20 cellular contexts compared by ENCODE assay signal in genomic region chr2:10876394-10876793, GRCh38. TPM values are rescaled to one million over a fixed set of nuclear protein-coding genes. Genes with fewer than 3 reads are reported as not detected.
"Had no signal": no experiment of that assay in that cellular context is flagged by ENCODE, and none has a peak within 500 bp of the region (broad histone marks: within the 10 kb centered on the region; RNA-seq: fewer than 3 reads in every experiment).

No MANE protein-coding gene starts in this region.

- H3K27ac ChIP-seq: lower lobe of right lung, neutrophil, uterus had no signal

- FAIRE-seq: TTC549 had no signal

- ATAC-seq: activated CD4-positive, CD25-positive, alpha-beta regulatory T cell treated with anti-CD3 and anti-CD28 coated beads, Interleukin-2, amount 50 U/mL, for 24 hours; activated CD8-positive, alpha-beta memory T cell treated with anti-CD3 and anti-CD28 coated beads, Interleukin-2, amount 10 ng/mL, durations not matched to agents 7 days and 5 days; right cardiac atrium had no signal

- H3K4me3 ChIP-seq: lower lobe of right lung, uterus had no signal

- H3K27me3 ChIP-seq: uterus had no signal

- H3K4me3 Mint-ChIP-seq: activated CD8-positive, alpha-beta memory T cell treated with anti-CD3 and anti-CD28 coated beads, Interleukin-2, amount 10 ng/mL, durations not matched to agents 7 days and 5 days; activated naive CD8-positive, alpha-beta T cell; activated T-cell treated with anti-CD3 and anti-CD28 coated beads, Interleukin-2, amount 50 U/mL, for 24 hours; brain; central memory CD8-positive, alpha-beta T cell; dendritic cell treated with granulocyte-macrophage colony-stimulating factor and Interleukin-4, amounts not matched to agents 40 ng/mL and 50 ng/mL, for 4 days; mesothelial cell of epicardium; naive B cell had no signal

- H3K4me1 ChIP-seq: lower lobe of right lung, uterus had no signal

- H3K36me3 Mint-ChIP-seq: activated naive CD8-positive, alpha-beta T cell; brain had no signal

- H3K9me3 ChIP-seq: neutrophil, uterus had no signal

- DNase-seq: activated CD4-positive, alpha-beta T cell treated with anti-CD3 and anti-CD28 coated beads, Interleukin-2, amount 50 U/mL, for 4 hours; activated CD8-positive, alpha-beta memory T cell treated with anti-CD3 and anti-CD28 coated beads, Interleukin-2, amount 10 ng/mL, durations not matched to agents 7 days and 5 days; activated effector memory CD4-positive, alpha-beta T cell treated with anti-CD3 and anti-CD28 coated beads, Interleukin-2, amount 50 U/mL, for 16 hours; activated T-cell treated with anti-CD3 and anti-CD28 coated beads, Interleukin-2, amount 50 U/mL, for 24 hours; amygdala; erythroblast; hippocampal formation; kidney glomerular epithelial cell; lower lobe of right lung; naive B cell; right cardiac atrium; uterus had no signal

- H3K27me3 Mint-ChIP-seq: brain had no signal

- H3K4me1 Mint-ChIP-seq: central memory CD8-positive, alpha-beta T cell; mesothelial cell of epicardium had no signal

- H3K27ac Mint-ChIP-seq: activated CD8-positive, alpha-beta memory T cell treated with anti-CD3 and anti-CD28 coated beads, Interleukin-2, amount 10 ng/mL, durations not matched to agents 7 days and 5 days; activated naive CD8-positive, alpha-beta T cell; activated T-cell treated with anti-CD3 and anti-CD28 coated beads, Interleukin-2, amount 50 U/mL, for 24 hours; dendritic cell treated with granulocyte-macrophage colony-stimulating factor and Interleukin-4, amounts not matched to agents 40 ng/mL and 50 ng/mL, for 4 days; mesothelial cell of epicardium; naive B cell had no signal

- H3K36me3 ChIP-seq: lower lobe of right lung, neutrophil, uterus had no signal

RNA-seq across cellular contexts. Expression of gene KCNF1, which starts 35.3 kb away (rescaled TPM):
- total RNA-seq: activated CD8-positive, alpha-beta memory T cell treated with anti-CD3 and anti-CD28 coated beads, Interleukin-2, amount 10 ng/mL, durations not matched to agents 7 days and 5 days; lower lobe of right lung had no signal
